8 cellular contexts compared by ENCODE assay signal in genomic region chr7:74454059-74454947, GRCh38. TPM values are rescaled to one million over a fixed set of nuclear protein-coding genes. Genes with fewer than 3 reads are reported as not detected.
DNase-seq lines count a peak whose midpoint lies in the region; ATAC-seq and TF ChIP-seq lines count a peak whose summit lies in the region.

No MANE protein-coding gene starts in this region.

- no peaks in the 10 kb centered on the region for H3K36me3 Mint-ChIP-seq in T-helper 2 cell treated with Interferon-gamma antibody and Interleukin-4, amounts not matched to agents 5 μg/mL and 100 μg/mL, for 36 hours (ENCODE audit: low read depth)
- no peaks in the 10 kb centered on the region for H3K36me3 Mint-ChIP-seq in activated naive CD8-positive, alpha-beta T cell treated with anti-CD3 and anti-CD28 coated beads, Interleukin-2, amount 10 ng/mL, durations not matched to agents 7 days and 5 days

- H3K4me1 ChIP-seq in spleen = peaks cover 6 to 32% (median 22%) of the 10 kb centered on the region in 6 donors

- H3K4me3 Mint-ChIP-seq in T-helper 2 cell treated with Interferon-gamma antibody and Interleukin-4, amounts not matched to agents 5 μg/mL and 100 μg/mL, for 36 hours = no peak overlapping the region
- H3K4me3 Mint-ChIP-seq in activated naive CD8-positive, alpha-beta T cell treated with anti-CD3 and anti-CD28 coated beads, Interleukin-2, amount 10 ng/mL, durations not matched to agents 7 days and 5 days = peak overlapping the region; percentile 30

- H3K4me3 ChIP-seq in iPS-11a (ENCODE audit: low read depth, low read length) (peak overlapping the region; percentile 45), spleen (peak overlapping the region; percentile 46 to 84 (median 56))

- no peaks in the 10 kb centered on the region for H3K36me3 ChIP-seq in spleen

- H3K27me3 ChIP-seq in spleen (replicated peaks in 1 of 7) = peaks cover 0 to 32% (median 16%) of the 10 kb centered on the region in 7 donors

- peak; percentile 17 for DNase-seq in T-helper 2 cell treated with Interferon-gamma antibody and Interleukin-4, amounts not matched to agents 5 μg/mL and 100 μg/mL, for 36 hours (ENCODE audit: low spot score)
- DNase-seq in T-helper 2 cell (no peak), spleen (no peak), DMS153 (lab: John Stamatoyannopoulos, UW) (no peak)
- no peak for DNase-seq in activated naive CD8-positive, alpha-beta T cell treated with anti-CD3 and anti-CD28 coated beads, Interleukin-2, amount 10 ng/mL, durations not matched to agents 7 days and 5 days

- peaks cover 12% of the 10 kb centered on the region for H3K4me1 Mint-ChIP-seq in T-helper 2 cell treated with Interferon-gamma antibody and Interleukin-4, amounts not matched to agents 5 μg/mL and 100 μg/mL, for 36 hours (ENCODE audit: low read depth)
- H3K4me1 Mint-ChIP-seq in activated naive CD8-positive, alpha-beta T cell treated with anti-CD3 and anti-CD28 coated beads, Interleukin-2, amount 10 ng/mL, durations not matched to agents 7 days and 5 days = peaks cover 13% of the 10 kb centered on the region

- TF ChIP-seq CTCF in spleen (IDR thresholded peaks at IDR 0.05 in 8 of 11, conservative IDR thresholded peaks at IDR 0.05 in 3 of 11) = no peak

- H3K27me3 Mint-ChIP-seq in T-helper 2 cell treated with Interferon-gamma antibody and Interleukin-4, amounts not matched to agents 5 μg/mL and 100 μg/mL, for 36 hours (ENCODE audit: low read depth) = peaks cover 23% of the 10 kb centered on the region
- H3K27me3 Mint-ChIP-seq in activated naive CD8-positive, alpha-beta T cell treated with anti-CD3 and anti-CD28 coated beads, Interleukin-2, amount 10 ng/mL, durations not matched to agents 7 days and 5 days = peaks cover 24% of the 10 kb centered on the region

- H3K27ac ChIP-seq in spleen = peak overlapping the region in 7 of 8 donors; percentile 27 to 75 (median 43)

- no peak for ATAC-seq in activated naive CD8-positive, alpha-beta T cell treated with anti-CD3 and anti-CD28 coated beads, Interleukin-2, amount 10 ng/mL, durations not matched to agents 7 days and 5 days (ENCODE audit: low read depth)
- no peak for ATAC-seq in GM21528 (IDR thresholded peaks at IDR 0.05; ENCODE audit: low FRiP score, unreplicated experiment)
- no peak for ATAC-seq in GM18909 (IDR thresholded peaks at IDR 0.05; ENCODE audit: poor library complexity, unreplicated experiment)

- no peak overlapping the region for H3K27ac Mint-ChIP-seq in T-helper 2 cell treated with Interferon-gamma antibody and Interleukin-4, amounts not matched to agents 5 μg/mL and 100 μg/mL, for 36 hours
- no peak overlapping the region for H3K27ac Mint-ChIP-seq in activated naive CD8-positive, alpha-beta T cell treated with anti-CD3 and anti-CD28 coated beads, Interleukin-2, amount 10 ng/mL, durations not matched to agents 7 days and 5 days

- WGBS in spleen, 5 donors = 11 to 40% (median 11%) methylated on average over 8 to 52 of the region's 54 CpGs

- no peak for TF ChIP-seq POLR2A in spleen (IDR thresholded peaks at IDR 0.05)

- POLR2A ChIA-PET in activated naive CD8-positive, alpha-beta T cell treated with anti-CD3 and anti-CD28 coated beads, Interleukin-2, amount 10 ng/mL, durations not matched to agents 7 days and 5 days (lab: Charles Lee) = no interaction called here

- H3K9me3 ChIP-seq in spleen = no peaks in the 10 kb centered on the region

- H3K9me3 Mint-ChIP-seq in T-helper 2 cell treated with Interferon-gamma antibody and Interleukin-4, amounts not matched to agents 5 μg/mL and 100 μg/mL, for 36 hours = no peaks in the 10 kb centered on the region
- H3K9me3 Mint-ChIP-seq in activated naive CD8-positive, alpha-beta T cell treated with anti-CD3 and anti-CD28 coated beads, Interleukin-2, amount 10 ng/mL, durations not matched to agents 7 days and 5 days = no peaks in the 10 kb centered on the region

- intact Hi-C loops in spleen (cut with DNase I; ENCODE audit: low total_unique reads) = loop anchor here (10.0 kb wide), 1 partner anchor 110 kb away; no protein-coding TSS in a partner anchor

RNA-seq across cellular contexts. Expression of gene GTF2IRD1, which starts 0.6 kb away (rescaled TPM):
- total RNA-seq in activated naive CD8-positive, alpha-beta T cell treated with anti-CD3 and anti-CD28 coated beads, Interleukin-2, amount 10 ng/mL, durations not matched to agents 7 days and 5 days = 1 to 10 TPM in 1 of 2 experiments, under 1 TPM in 1; 0.34 to 1.3 TPM
- 1 to 10 TPM; 2.9 to 6.6 (median 4.6) TPM for total RNA-seq in spleen
- polyA plus RNA-seq in spleen = 1 to 10 TPM; 2.4 to 3.1 (median 2.6) TPM
